3 cellular contexts compared by ENCODE assay signal in genomic region chr3:37053337-37053736, GRCh38.
TF ChIP-seq lines count a peak whose summit lies in the region.

No MANE protein-coding gene starts in this region.

TF ChIP-seq in liver, 16 proteins besides CTCF, POLR2A, EP300 and RAD21:
- TF ChIP-seq REST (IDR thresholded peaks at IDR 0.05) = no peak
- TF ChIP-seq NR2F2 (IDR thresholded peaks at IDR 0.05) = no peak
- TF ChIP-seq HNF4A (conservative IDR thresholded peaks at IDR 0.05) = no peak
- TF ChIP-seq ATF3 (IDR thresholded peaks at IDR 0.05) = no peak
- no peak for TF ChIP-seq RXRA (IDR thresholded peaks at IDR 0.05)
- TF ChIP-seq SP1 (IDR thresholded peaks at IDR 0.05) = no peak
- TF ChIP-seq JUND (IDR thresholded peaks at IDR 0.05) = no peak
- TF ChIP-seq YY1 (IDR thresholded peaks at IDR 0.05) = no peak
- TF ChIP-seq MAX (IDR thresholded peaks at IDR 0.05) = no peak
- no peak for TF ChIP-seq HNF4G (IDR thresholded peaks at IDR 0.05)
- no peak for TF ChIP-seq GABPA (IDR thresholded peaks at IDR 0.05 in 1 of 2, conservative IDR thresholded peaks at IDR 0.05 in 1 of 2)
- no peak for TF ChIP-seq ZBTB33 (IDR thresholded peaks at IDR 0.05)
- TF ChIP-seq TAF1 (conservative IDR thresholded peaks at IDR 0.05) = no peak
- TF ChIP-seq FOXA2 (IDR thresholded peaks at IDR 0.05) = no peak
- TF ChIP-seq EGR1 (IDR thresholded peaks at IDR 0.05; ENCODE audit: low read depth in 2 of 2) = no peak
- TF ChIP-seq FOXA1 (IDR thresholded peaks at IDR 0.05) = no peak

TF ChIP-seq in HepG2, 621 proteins besides CTCF, POLR2A, EP300 and RAD21:
- TF ChIP-seq ZNF713 (CRISPR knock-in tag; IDR thresholded peaks at IDR 0.05) (no peak), NFE2 (CRISPR knock-in tag; IDR thresholded peaks at IDR 0.05) (no peak), HOXA9 (CRISPR knock-in tag; IDR thresholded peaks at IDR 0.05; ENCODE audit: borderline replicate concordance) (no peak), SRF (IDR thresholded peaks at IDR 0.05; ENCODE audit: low read depth, low read length) (no peak), GABPB1 (CRISPR knock-in tag; IDR thresholded peaks at IDR 0.05) (no peak), TOPORS (CRISPR knock-in tag; IDR thresholded peaks at IDR 0.05) (no peak), ZNF230 (CRISPR knock-in tag; IDR thresholded peaks at IDR 0.05) (no peak), MAZ (IDR thresholded peaks at IDR 0.05; ENCODE audit: borderline replicate concordance, low read depth, low read length) (no peak), MAZ (CRISPR knock-in tag; IDR thresholded peaks at IDR 0.05; ENCODE audit: low read depth) (no peak), ZNF687 (CRISPR knock-in tag; IDR thresholded peaks at IDR 0.05) (no peak), CSRNP1 (CRISPR knock-in tag; IDR thresholded peaks at IDR 0.05) (no peak), TRAFD1 (CRISPR knock-in tag; IDR thresholded peaks at IDR 0.05; ENCODE audit: borderline replicate concordance) (no peak), FIP1L1 (IDR thresholded peaks at IDR 0.05; ENCODE audit: borderline replicate concordance, insufficient read depth, low read depth, low read length) (no peak)

TF ChIP-seq in endothelial cell of umbilical vein, 7 proteins besides CTCF, POLR2A, EP300 and RAD21:
- TF ChIP-seq FOS (IDR thresholded peaks at IDR 0.05; ENCODE audit: borderline replicate concordance, insufficient read depth, low read length) (no peak), EZH2 (IDR thresholded peaks at IDR 0.05; ENCODE audit: borderline replicate concordance, low read depth, low read length, severe bottlenecking) (no peak), POLR2AphosphoS5 (IDR thresholded peaks at IDR 0.05; ENCODE audit: insufficient read depth, low read depth, low read length) (no peak), JUN (IDR thresholded peaks at IDR 0.05; ENCODE audit: borderline replicate concordance, insufficient read depth, insufficient read length, low read depth) (no peak), MAX (IDR thresholded peaks at IDR 0.05; ENCODE audit: insufficient read depth, insufficient read length) (no peak), GATA2 (IDR thresholded peaks at IDR 0.05; ENCODE audit: insufficient read depth, insufficient read length, low read depth, low read length) (no peak), MYC (IDR thresholded peaks at IDR 0.05; ENCODE audit: low read depth, low read length) (no peak)
